ENCODE assay signal across 25 cellular contexts in genomic region chr12:66733839-66734238, GRCh38. TPM values are rescaled to one million over a fixed set of nuclear protein-coding genes. Genes with fewer than 3 reads are reported as not detected.
DNase-seq lines count a peak whose midpoint lies in the region; ATAC-seq and TF ChIP-seq lines count a peak whose summit lies in the region.
"Had no signal": no experiment of that assay in that cellular context is flagged by ENCODE, and none has a peak within 500 bp of the region (broad histone marks: within the 10 kb centered on the region; RNA-seq: fewer than 3 reads in every experiment).

No MANE protein-coding gene starts in this region.

- no peaks in the 10 kb centered on the region for H3F3A ChIP-seq in GM23338 (replicated peaks; ENCODE audit: low read depth)

- no peaks in the 10 kb centered on the region for H4K20me1 ChIP-seq in GM23338 (replicated peaks; ENCODE audit: insufficient read depth)
- H4K20me1 ChIP-seq: BLaER1 treated with 17β-estradiol and CSF1 and Interleukin-3, amounts not matched to agents 10 nM and 100 nM had no signal

- peaks cover 22% of the 10 kb centered on the region for H3K4me1 Mint-ChIP-seq in GM23338

- H3K9me3 ChIP-seq in NT2/D1 (ENCODE audit: insufficient read depth, low read length), result no peaks in the 10 kb centered on the region
- peaks cover 1% of the 10 kb centered on the region for H3K9me3 ChIP-seq in aorta (ENCODE audit: control insufficient read depth, low read length)
- H3K9me3 ChIP-seq: Caco-2, MG63, SK-N-SH had no signal

- no peaks in the 10 kb centered on the region for H3K9me3 Mint-ChIP-seq in GM23338

- H3K4me3 ChIP-seq in GM23338 (no peak overlapping the region), NT2/D1 (ENCODE audit: insufficient read length, low read depth) (no peak overlapping the region), mesendoderm (ENCODE audit: low read length) (no peak overlapping the region), aorta (ENCODE audit: low read length in 2 of 2) (no peak overlapping the region)
- H3K4me3 ChIP-seq: BLaER1 treated with 17β-estradiol and CSF1 and Interleukin-3, amounts not matched to agents 10 nM and 100 nM; GM23248; K562; MG63 had no signal

- no peaks in the 10 kb centered on the region for H3K27me3 Mint-ChIP-seq in GM23338 (ENCODE audit: insufficient read depth, low read depth, poor library complexity)

- no peak overlapping the region for H4K5ac ChIP-seq in mesendoderm (ENCODE audit: low read length)

- no peaks in the 10 kb centered on the region for H3K79me1 ChIP-seq in mesendoderm (ENCODE audit: low read length)

- no peak overlapping the region for H2BK5ac ChIP-seq in mesendoderm (ENCODE audit: low read length)

- no peak overlapping the region for H3K56ac ChIP-seq in mesendoderm (ENCODE audit: low read length)

- no peaks in the 10 kb centered on the region for H3K36me3 ChIP-seq in GM23338 (ENCODE audit: insufficient read depth)
- H3K36me3 ChIP-seq in NT2/D1 (ENCODE audit: insufficient read depth, insufficient read length, low read length), result no peaks in the 10 kb centered on the region
- H3K36me3 ChIP-seq in mesendoderm (ENCODE audit: control insufficient read depth, insufficient read depth, low read length), result no peaks in the 10 kb centered on the region
- H3K36me3 ChIP-seq in aorta (ENCODE audit: control insufficient read depth in 1 of 2, insufficient read depth in 2 of 2, low read length in 1 of 2), result no peaks in the 10 kb centered on the region
- H3K36me3 ChIP-seq: BLaER1 treated with 17β-estradiol and CSF1 and Interleukin-3, amounts not matched to agents 10 nM and 100 nM; MG63 had no signal

- H3K79me2 ChIP-seq in GM23338 (replicated peaks; ENCODE audit: insufficient read depth), result no peaks in the 10 kb centered on the region
- H3K79me2 ChIP-seq in mesendoderm (ENCODE audit: control insufficient read depth, insufficient read depth, low read length), result no peaks in the 10 kb centered on the region

- H2BK15ac ChIP-seq in mesendoderm (replicated peaks; ENCODE audit: low read depth), result no peak overlapping the region

- ATAC-seq in GM23338 (peak; percentile 82), aorta (ENCODE audit: low FRiP score) (no peak)
- ATAC-seq: HepG2, K562, Panc1 had no signal

- no peak overlapping the region; the same call in 2 of the 3 replicates for H3K4me3 Mint-ChIP-seq in GM23338
- H3K4me3 Mint-ChIP-seq: CD4-positive, alpha-beta memory T cell had no signal

- no CpG with 5 or more reads among the region's 4 CpGs for WGBS in mesendoderm (ENCODE audit: extremely low coverage, insufficient coverage, low lambda C conversion rate)
- 81 to 85% methylated on average over 4 of the region's 4 CpGs for WGBS in aorta, 2 donors

- H3K4me2 ChIP-seq in GM23338 (0 out of 2 replicates have a peak overlapping the region, but pooled peaks have one; percentile 39), mesendoderm (ENCODE audit: low read length) (no peak overlapping the region)
- H3K4me2 ChIP-seq: BLaER1 treated with 17β-estradiol and CSF1 and Interleukin-3, amounts not matched to agents 10 nM and 100 nM; SK-N-SH had no signal

- H2BK120ac ChIP-seq in mesendoderm (ENCODE audit: low read depth, low read length), result no peak overlapping the region

- H3K18ac ChIP-seq in mesendoderm (ENCODE audit: low read length), result peak overlapping the region; percentile 39

- DNase-seq in GM23338 (ENCODE audit: low spot score) (peak; percentile 75), NT2/D1 (ENCODE audit: low read depth, low spot score) (peak; percentile 20), iPS DF 19.7 (ENCODE audit: low read depth, low spot score) (peak; percentile 33), mesendoderm (peak; percentile 45), DMS 273 (lab: John Stamatoyannopoulos, UW; ENCODE audit: unreplicated experiment) (no peak), aorta (no peak), hepatic stellate cell (ENCODE audit: low spot score) (no peak)
- DNase-seq in activated effector memory CD4-positive, alpha-beta T cell treated with Interleukin-2 at 50 U/mL for 16 hours, result no peak
- DNase-seq: Caco-2; CD4-positive, alpha-beta memory T cell; DND-41; GM23248; MG63; NCI-H187 treated with DMSO at 0.1 percent for 48 hours; NCI-H226; NCI-H524; NCI-H774; NK-92 treated with Interleukin-12 subunit alpha and Interleukin-12 subunit beta, amount 100 ng/mL, for 24 hours; SIG-M5; SK-N-SH had no signal

- H3K27ac Mint-ChIP-seq in GM23338, result peak overlapping the region; percentile 58; the same call in 1 of the 2 replicates

- H3K27ac ChIP-seq in GM23338 (ENCODE audit: low read depth), result peak overlapping the region; percentile 53
- no peak overlapping the region for H3K27ac ChIP-seq in mesendoderm (ENCODE audit: low read depth, low read length)
- no peak overlapping the region for H3K27ac ChIP-seq in aorta (ENCODE audit: low read depth in 1 of 2, low read length in 2 of 2)
- H3K27ac ChIP-seq: 22Rv1; BLaER1 treated with 17β-estradiol and CSF1 and Interleukin-3, amounts not matched to agents 10 nM and 100 nM; GM23248 had no signal

- no peak overlapping the region for H4K8ac ChIP-seq in mesendoderm (ENCODE audit: low read depth, low read length)

- H3K9ac ChIP-seq in NT2/D1 (ENCODE audit: insufficient read length, low read depth) (no peak overlapping the region), mesendoderm (ENCODE audit: low read length) (no peak overlapping the region)
- H3K9ac ChIP-seq: BLaER1 treated with 17β-estradiol and CSF1 and Interleukin-3, amounts not matched to agents 10 nM and 100 nM; GM23248; SK-N-SH had no signal

- no peak overlapping the region for H3K4ac ChIP-seq in mesendoderm (ENCODE audit: low read depth, low read length)

- H3K4me1 ChIP-seq in GM23338 (ENCODE audit: insufficient read depth) (peaks cover 10% of the 10 kb centered on the region; the same call in 1 of the 2 replicates), NT2/D1 (ENCODE audit: insufficient read depth, insufficient read length) (no peaks in the 10 kb centered on the region), mesendoderm (ENCODE audit: control insufficient read depth, low read depth, low read length) (no peaks in the 10 kb centered on the region), aorta (ENCODE audit: control insufficient read depth in 1 of 2, insufficient read depth in 2 of 2, low read length in 2 of 2) (no peaks in the 10 kb centered on the region)
- H3K4me1 ChIP-seq: BLaER1 treated with 17β-estradiol and CSF1 and Interleukin-3, amounts not matched to agents 10 nM and 100 nM; Caco-2 had no signal

- H2AFZ ChIP-seq in GM23338, result no peak overlapping the region
- H2AFZ ChIP-seq: GM23248 had no signal

- intact Hi-C loops in aorta (cut with DNase I), result no loop called here

- TF ChIP-seq CTCF in GM23338 (conservative IDR thresholded peaks at IDR 0.05; ENCODE audit: low read depth in 2 of 2), result no peak

- peaks cover 2% of the 10 kb centered on the region; the same call in 1 of the 3 replicates for H3K36me3 Mint-ChIP-seq in GM23338 (ENCODE audit: low read depth)
- H3K36me3 Mint-ChIP-seq: CD4-positive, alpha-beta memory T cell had no signal

- H2AK5ac ChIP-seq in mesendoderm (ENCODE audit: low read length), result no peak overlapping the region

- no peaks in the 10 kb centered on the region for H3K9me2 ChIP-seq in GM23338 (ENCODE audit: insufficient read depth)
- H3K9me2 ChIP-seq: SK-N-SH had no signal

- H3K23ac ChIP-seq in mesendoderm (ENCODE audit: low read length), result no peak overlapping the region

- no peaks in the 10 kb centered on the region for H3K27me3 ChIP-seq in GM23338 (ENCODE audit: insufficient read depth)
- H3K27me3 ChIP-seq in NT2/D1 (ENCODE audit: insufficient read depth, insufficient read length), result no peaks in the 10 kb centered on the region
- H3K27me3 ChIP-seq in mesendoderm (ENCODE audit: insufficient read depth, low read length, poor library complexity), result no peaks in the 10 kb centered on the region
- H3K27me3 ChIP-seq in aorta (ENCODE audit: control insufficient read depth in 1 of 2, insufficient read depth in 2 of 2, low read length in 1 of 2), result no peaks in the 10 kb centered on the region
- H3K27me3 ChIP-seq: BLaER1 treated with 17β-estradiol and CSF1 and Interleukin-3, amounts not matched to agents 10 nM and 100 nM had no signal

TF ChIP-seq in GM23338, 12 proteins besides CTCF, POLR2A, EP300 and RAD21 (continues in another document):
- no peak for TF ChIP-seq ETS1 (IDR thresholded peaks at IDR 0.05)

RNA-seq across cellular contexts. Expression of gene GRIP1, which starts 55.0 kb away (rescaled TPM):
- total RNA-seq in GM23338 (2014; rRNA removed; shearing (Covaris generic)), result 12.7 and 13.7 TPM in 2 replicates
- polyA plus RNA-seq in GM23338 (2016; fragmentation: Nextera tagmentation; extraction: Ambion mirVana), result 4.5 and 5.1 TPM in 2 replicates
- 8.9 TPM for polyA plus RNA-seq in mesendoderm (2013, experiment 1 of 2)
- 7.6 TPM for polyA plus RNA-seq in mesendoderm (2013, experiment 2 of 2)
- total RNA-seq in aorta, result 1 to 10 TPM in 1 of 2 donors, under 1 TPM in 1; 0.88 to 3.4 TPM
- polyA plus RNA-seq in aorta, result 1 to 10 TPM in 1 of 2 donors, under 1 TPM in 1; 0.38 to 1.6 TPM
- total RNA-seq: GM23248, HepG2 had no signal
- polyA plus RNA-seq: GM23248, HepG2 had no signal

Comparison
In these comparisons a context has a peak if more than half of its experiments do, and no peak if none do; other contexts are left out.
1. DNase-seq: peak in GM23338 (single experiment), NT2/D1 (single experiment), iPS DF 19.7 (single experiment) and mesendoderm (single experiment); none in DMS 273 (single experiment), activated effector memory CD4-positive, alpha-beta T cell treated with Interleukin-2 at 50 U/mL for 16 hours (single experiment), aorta (0 of 2) and hepatic stellate cell (single experiment).